Comparison of ENCODE assay signal across 2 cellular contexts in genomic region chr2:170260188-170260587, GRCh38.
A peak's percentile ranks its signal among the peaks of the same experiment; 100 is the strongest.
TF ChIP-seq lines count a peak whose summit lies in the region.

No MANE protein-coding gene starts in this region.

TF ChIP-seq in SK-N-SH, 30 proteins besides CTCF, POLR2A, EP300 and RAD21 (continued from another document):
- TF ChIP-seq ZBTB33 (IDR thresholded peaks at IDR 0.05; ENCODE audit: borderline replicate concordance, low read depth) (no peak), GABPA (IDR thresholded peaks at IDR 0.05; ENCODE audit: low read depth) (no peak), TCF12 (IDR thresholded peaks at IDR 0.05) (no peak), SIN3A (IDR thresholded peaks at IDR 0.05; ENCODE audit: borderline replicate concordance, low read depth, low read length) (no peak), POLR2AphosphoS5 (IDR thresholded peaks at IDR 0.05; ENCODE audit: low read depth, low read length) (no peak), JUND (IDR thresholded peaks at IDR 0.05) (no peak), PBX3 (IDR thresholded peaks at IDR 0.05) (no peak), FOXM1 (IDR thresholded peaks at IDR 0.05; ENCODE audit: low read depth) (no peak), NRF1 (IDR thresholded peaks at IDR 0.05; ENCODE audit: low read depth, low read length) (no peak), TEAD4 (IDR thresholded peaks at IDR 0.05; ENCODE audit: borderline replicate concordance, insufficient read depth) (no peak), EZH2phosphoT487 (IDR thresholded peaks at IDR 0.05; ENCODE audit: borderline replicate concordance, low read depth) (no peak), SMC3 (IDR thresholded peaks at IDR 0.05; ENCODE audit: low read depth, low read length) (no peak), RCOR1 (IDR thresholded peaks at IDR 0.05; ENCODE audit: low read length) (no peak), ELF1 (IDR thresholded peaks at IDR 0.05) (no peak), CHD2 (IDR thresholded peaks at IDR 0.05; ENCODE audit: low read length, partially characterized antibody) (no peak), GATA2 (CRISPR knock-in tag; IDR thresholded peaks at IDR 0.05) (no peak), REST (IDR thresholded peaks at IDR 0.05; ENCODE audit: low read depth, low read length) (no peak)

TF ChIP-seq in K562, 482 proteins besides CTCF, POLR2A, EP300 and RAD21 (continued from another document and continues in another):
- TF ChIP-seq CHAMP1 (IDR thresholded peaks at IDR 0.05) (peak; percentile 60), ZNF707 (CRISPR knock-in tag; conservative IDR thresholded peaks at IDR 0.05) (no peak), FOXA1 (IDR thresholded peaks at IDR 0.05; ENCODE audit: borderline replicate concordance) (no peak), ID3 (CRISPR knock-in tag; IDR thresholded peaks at IDR 0.05) (no peak), ID3 (tag; IDR thresholded peaks at IDR 0.05) (peak; percentile 34; the same call in 1 of the 2 replicates), JUND (IDR thresholded peaks at IDR 0.05; ENCODE audit: borderline replicate concordance, low read depth, low read length) (no peak), JUND (tag; IDR thresholded peaks at IDR 0.05; ENCODE audit: borderline replicate concordance, low read depth, low read length) (no peak), PML (IDR thresholded peaks at IDR 0.05; ENCODE audit: low read length) (no peak), TAF1 (IDR thresholded peaks at IDR 0.05; ENCODE audit: control insufficient read depth, extremely low read depth, insufficient read depth, low read length, severe bottlenecking) (no peak), C11orf30 (IDR thresholded peaks at IDR 0.05; ENCODE audit: low read depth) (no peak), E2F1 (CRISPR knock-in tag; IDR thresholded peaks at IDR 0.05) (no peak), ZNF668 (CRISPR knock-in tag; IDR thresholded peaks at IDR 0.05) (no peak), SMARCA5 (IDR thresholded peaks at IDR 0.05) (0 out of 2 replicates have a peak, but pooled peaks have one; percentile 44), ZNF277 (CRISPR knock-in tag; IDR thresholded peaks at IDR 0.05; ENCODE audit: borderline replicate concordance) (no peak), MXI1 (IDR thresholded peaks at IDR 0.05; ENCODE audit: low read depth, low read length) (no peak), RBFOX2 (IDR thresholded peaks at IDR 0.05; ENCODE audit: low read depth, low read length) (no peak), ZBTB43 (CRISPR knock-in tag; IDR thresholded peaks at IDR 0.05) (no peak), DACH1 (IDR thresholded peaks at IDR 0.05; ENCODE audit: partially characterized antibody) (no peak), KLF10 (CRISPR knock-in tag; IDR thresholded peaks at IDR 0.05) (no peak), DLX4 (CRISPR knock-in tag; IDR thresholded peaks at IDR 0.05) (no peak), ZBTB17 (CRISPR knock-in tag; IDR thresholded peaks at IDR 0.05) (no peak), MTF1 (CRISPR knock-in tag; IDR thresholded peaks at IDR 0.05; ENCODE audit: borderline replicate concordance) (no peak), ZNF146 (CRISPR knock-in tag; IDR thresholded peaks at IDR 0.05; ENCODE audit: unreplicated experiment) (peak; percentile 99), RCOR1 (IDR thresholded peaks at IDR 0.05; ENCODE audit: borderline replicate concordance in 1 of 2, low read depth in 2 of 2, low read length in 2 of 2) (0 out of 4 replicates have a peak, but pooled peaks of 1 of the 2 experiments have one; percentile 25), CHD4 (IDR thresholded peaks at IDR 0.05; ENCODE audit: insufficient read depth, insufficient replicate concordance, low read depth, low read length, poor library complexity, severe bottlenecking) (peak; percentile 26), HDAC2 (IDR thresholded peaks at IDR 0.05) (peak; percentile 68; the same call in 1 of the 2 replicates), EP400 (IDR thresholded peaks at IDR 0.05) (no peak), KAT7 (CRISPR knock-in tag; IDR thresholded peaks at IDR 0.05; ENCODE audit: borderline replicate concordance) (no peak), SP2 (IDR thresholded peaks at IDR 0.05; ENCODE audit: extremely low read depth, low read depth, low read length, poor library complexity, severe bottlenecking) (no peak), NFYB (IDR thresholded peaks at IDR 0.05; ENCODE audit: extremely low read depth, insufficient read length) (no peak), POU5F1 (IDR thresholded peaks at IDR 0.05; ENCODE audit: borderline replicate concordance, low read depth, low read length, partially characterized antibody) (no peak), JUN (IDR thresholded peaks at IDR 0.05; ENCODE audit: borderline replicate concordance, low read depth, low read length) (no peak), JUN (CRISPR knock-in tag; IDR thresholded peaks at IDR 0.05; ENCODE audit: borderline replicate concordance) (no peak), SMAD3 (CRISPR knock-in tag; conservative IDR thresholded peaks at IDR 0.05) (no peak), KHSRP (IDR thresholded peaks at IDR 0.05) (no peak), CTCFL (IDR thresholded peaks at IDR 0.05; ENCODE audit: borderline replicate concordance, insufficient read depth, low read depth, low read length, poor library complexity, severe bottlenecking) (no peak), TCF7 (IDR thresholded peaks at IDR 0.05; ENCODE audit: borderline replicate concordance) (no peak), ZNF280B (CRISPR knock-in tag; IDR thresholded peaks at IDR 0.05) (no peak), KDM1A (IDR thresholded peaks at IDR 0.05) (peak; percentile 52 to 81; a peak in 3 of 4 replicates), BCOR (IDR thresholded peaks at IDR 0.05) (peak; percentile 88), ARID4B (CRISPR knock-in tag; IDR thresholded peaks at IDR 0.05) (no peak), HINFP (tag; conservative IDR thresholded peaks at IDR 0.05; ENCODE audit: low read depth) (no peak)
